In genomic region chr1:233661376-233662159, GRCh38 we compare ENCODE assay signal across 21 cellular contexts. TPM values are rescaled to one million over a fixed set of nuclear protein-coding genes. Genes with fewer than 3 reads are reported as not detected.
"Had no signal": no experiment of that assay in that cellular context is flagged by ENCODE, and none has a peak within 500 bp of the region (broad histone marks: within the 10 kb centered on the region; RNA-seq: fewer than 3 reads in every experiment).

No MANE protein-coding gene starts in this region.

- DNase-seq: IMR-90, Kasumi-1, KG1, MV-4-11, NCI-H1048, NCI-H1105, NCI-H1417, NCI-H1436 treated with DMSO at 0.1 percent for 48 hours, NCI-H187 treated with DMSO at 0.1 percent for 48 hours, NCI-H2029 treated with DMSO at 0.1 percent for 48 hours, NCI-H226, NCI-H510A treated with DMSO at 0.1 percent for 48 hours, NCI-H526, PC-3, SHP77, SK-N-SH, SW 1271, T-cell had no signal

- H3K9me3 ChIP-seq: SK-N-SH had no signal

- H3K9ac ChIP-seq: SK-N-SH had no signal

- H3K4me2 ChIP-seq: SK-N-SH had no signal

- ATAC-seq: HepG2, Panc1, PC-3, T-cell had no signal

RNA-seq across cellular contexts. Expression of gene KCNK1, which starts 47.7 kb away (rescaled TPM):
- total RNA-seq: HepG2, OCI-LY7 had no signal
- polyA plus RNA-seq: HepG2 had no signal
